Comparison of ENCODE assay signal across 7 cellular contexts in the genomic region with DNA sequence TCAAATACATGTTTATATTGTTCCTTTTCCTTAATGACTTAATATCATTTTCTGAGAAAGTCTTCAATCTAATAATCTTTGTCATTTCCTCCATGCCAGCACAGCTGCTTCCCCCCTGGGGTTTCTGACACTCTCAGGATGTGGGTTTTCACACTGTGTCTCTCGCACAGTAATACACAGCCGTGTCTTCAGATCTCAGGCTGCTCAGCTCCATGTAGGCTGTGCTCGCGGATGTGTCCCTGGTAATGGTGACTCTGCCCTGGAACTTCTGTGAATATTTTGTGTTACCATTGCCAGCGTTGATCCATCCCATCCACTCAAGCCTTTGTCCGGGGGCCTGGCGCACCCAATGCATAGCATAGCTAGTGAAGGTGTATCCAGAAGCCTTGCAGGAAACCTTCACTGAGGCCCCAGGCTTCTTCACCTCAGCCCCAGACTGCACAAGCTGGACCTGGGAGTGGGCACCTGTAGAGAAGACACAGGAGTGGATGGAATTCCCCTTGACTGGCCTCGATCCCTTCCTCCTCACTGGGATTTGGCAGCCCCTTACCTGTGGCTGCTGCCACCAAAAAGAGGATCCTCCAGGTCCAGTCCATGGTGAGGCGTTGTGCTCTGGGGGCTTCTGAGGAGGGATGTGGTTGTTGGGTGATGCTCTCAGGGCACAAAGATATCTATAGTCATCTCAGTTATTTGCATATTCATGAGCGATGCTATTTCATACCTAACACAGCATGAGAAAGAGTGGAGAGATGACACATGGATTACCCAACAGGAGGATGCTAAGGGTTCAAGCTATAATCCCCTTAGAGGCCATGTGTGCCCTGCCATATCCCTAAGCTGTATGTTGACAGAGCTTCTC.
DNase-seq lines count a peak whose midpoint lies in the region; ATAC-seq, FAIRE-seq and TF ChIP-seq lines count a peak whose summit lies in the region.
"Not testable (repeated sequence)": the region's sequence is repeated elsewhere in the genome, so short reads cannot be mapped to it uniquely, and the experiment has no call there.

No MANE protein-coding gene starts in this region.

- peak overlapping the region; percentile 78 for H3K4me3 Mint-ChIP-seq in T-helper 1 cell treated with Interleukin-12 subunit alpha and Interleukin-12 subunit beta and Interleukin-4 antibody, amounts not matched to agents 30 μg/mL and 1 μg/mL, for 36 hours
- H3K4me3 Mint-ChIP-seq in activated T-helper 1 cell treated with anti-CD3 and anti-CD28 coated beads, Interleukin-12 subunit alpha, Interleukin-12 subunit beta, Interleukin-2, Interleukin-4 antibody, amounts not matched to agents 30 ng/mL and 10 ng/mL and 1 ng/mL, durations not matched to agents 14 hours and 24 hours and 36 hours = peak overlapping the region; percentile 87

- not testable (repeated sequence) for H3K27me3 ChIP-seq in K562 (ENCODE audit: control insufficient read depth in 2 of 2, insufficient read depth in 2 of 2, low read length in 2 of 2)

- peak overlapping the region; percentile 95 for H3K27ac Mint-ChIP-seq in T-helper 1 cell treated with Interleukin-12 subunit alpha and Interleukin-12 subunit beta and Interleukin-4 antibody, amounts not matched to agents 30 μg/mL and 1 μg/mL, for 36 hours
- H3K27ac Mint-ChIP-seq in activated T-helper 1 cell treated with anti-CD3 and anti-CD28 coated beads, Interleukin-12 subunit alpha, Interleukin-12 subunit beta, Interleukin-2, Interleukin-4 antibody, amounts not matched to agents 30 ng/mL and 10 ng/mL and 1 ng/mL, durations not matched to agents 14 hours and 24 hours and 36 hours = peak overlapping the region; percentile 97

- H3K4me1 Mint-ChIP-seq in T-helper 1 cell treated with Interleukin-12 subunit alpha and Interleukin-12 subunit beta and Interleukin-4 antibody, amounts not matched to agents 30 μg/mL and 1 μg/mL, for 36 hours (ENCODE audit: low read depth) = peaks cover 39% of the 10 kb centered on the region
- peaks cover 49% of the 10 kb centered on the region for H3K4me1 Mint-ChIP-seq in activated T-helper 1 cell treated with anti-CD3 and anti-CD28 coated beads, Interleukin-12 subunit alpha, Interleukin-12 subunit beta, Interleukin-2, Interleukin-4 antibody, amounts not matched to agents 30 ng/mL and 10 ng/mL and 1 ng/mL, durations not matched to agents 14 hours and 24 hours and 36 hours (ENCODE audit: low read depth)

- TF ChIP-seq RAD21 in K562 (CRISPR knock-in tag; conservative IDR thresholded peaks at IDR 0.05 in 1 of 2, IDR thresholded peaks at IDR 0.05 in 1 of 2) = not testable (repeated sequence)

- not testable (repeated sequence) for H3K27me3 Mint-ChIP-seq in T-helper 1 cell treated with Interleukin-12 subunit alpha and Interleukin-12 subunit beta and Interleukin-4 antibody, amounts not matched to agents 30 μg/mL and 1 μg/mL, for 36 hours (ENCODE audit: low read depth); activated T-helper 1 cell treated with anti-CD3 and anti-CD28 coated beads, Interleukin-12 subunit alpha, Interleukin-12 subunit beta, Interleukin-2, Interleukin-4 antibody, amounts not matched to agents 30 ng/mL and 10 ng/mL and 1 ng/mL, durations not matched to agents 14 hours and 24 hours and 36 hours (ENCODE audit: insufficient read depth)

- not testable (repeated sequence) for BruUV-seq in K562 (replicated peaks; lab: Mats Ljungman, UMichigan)

- peak; percentile 50 for ATAC-seq in GM21528 (IDR thresholded peaks at IDR 0.05; ENCODE audit: low FRiP score, unreplicated experiment)
- not testable (repeated sequence) for ATAC-seq in K562

- peak; percentile 26 for FAIRE-seq in K562 (lab: Jason Lieb, UNC)

- H3K9ac ChIP-seq in K562 (ENCODE audit: insufficient read depth in 1 of 2, low read depth in 2 of 2, low read length in 2 of 2) = not testable (repeated sequence)

- intact Hi-C loops in activated T-helper 1 cell treated with anti-CD3 and anti-CD28 coated beads, Interleukin-12 subunit alpha, Interleukin-12 subunit beta, Interleukin-2, Interleukin-4 antibody, amounts not matched to agents 30 ng/mL and 10 ng/mL and 1 ng/mL, durations not matched to agents 14 hours and 24 hours and 36 hours (cut with micrococcal nuclease) = loop anchor here (1.0 to 2.0 kb wide), 2 partner anchors 8 to 34 kb away; no protein-coding TSS in a partner anchor
- intact Hi-C loops in K562 (cut with micrococcal nuclease) = not testable (repeated sequence)

- WGBS in K562 (ENCODE audit: insufficient coverage, low coverage, missing lambda C conversion rate) = 0% methylated on average over 6 of the region's 10 CpGs

- H3K9me3 ChIP-seq in K562 (replicated peaks; ENCODE audit: control insufficient read depth, insufficient read depth, low read depth, low read length) = not testable (repeated sequence)

- not testable (repeated sequence) for H4K20me1 ChIP-seq in K562 (replicated peaks; ENCODE audit: control insufficient read depth, insufficient read depth, low read length)

- in situ Hi-C loops in K562 (cut with MboI) = not testable (repeated sequence)

- H2AFZ ChIP-seq in K562 (ENCODE audit: low read depth, low read length) = not testable (repeated sequence)

- not testable (repeated sequence) for TF ChIP-seq POLR2A in K562 (conservative IDR thresholded peaks at IDR 0.05)

- not testable (repeated sequence) for H3K4me2 ChIP-seq in K562 (ENCODE audit: insufficient read depth, low read length)

- not testable (repeated sequence) for H3K79me2 ChIP-seq in K562 (ENCODE audit: control insufficient read depth, insufficient read depth, low read length)

- not testable (repeated sequence) for TF ChIP-seq EP300 in K562 (IDR thresholded peaks at IDR 0.05; ENCODE audit: low read length)

- not testable (repeated sequence) for H3K27ac ChIP-seq in K562 (ENCODE audit: extremely low read depth, low read depth, low read length)

- not testable (repeated sequence) for TF ChIP-seq CTCF in K562 (IDR thresholded peaks at IDR 0.05 in 2 of 3, conservative IDR thresholded peaks at IDR 0.05 in 1 of 3; ENCODE audit: insufficient read depth in 2 of 3, low read depth in 1 of 3, low read length in 3 of 3)

- H3K36me3 ChIP-seq in K562 (ENCODE audit: control insufficient read depth, insufficient read depth, low read length) = not testable (repeated sequence)

- H3K4me3 ChIP-seq in K562 = not testable (repeated sequence)

- peak; percentile 65 to 67 for DNase-seq in activated CD4-positive, alpha-beta T cell treated with anti-CD3 and anti-CD28 coated beads, Interleukin-2, amount 50 U/mL, for 4 hours
- peak; percentile 72 for DNase-seq in activated T-helper 1 cell treated with anti-CD3 and anti-CD28 coated beads, Interleukin-12 subunit alpha, Interleukin-12 subunit beta, Interleukin-2, Interleukin-4 antibody, amounts not matched to agents 30 ng/mL and 10 ng/mL and 1 ng/mL, durations not matched to agents 14 hours and 24 hours and 36 hours (ENCODE audit: low spot score)
- DNase-seq in K562 (ENCODE audit: extremely low read depth in 1 of 4, low spot score in 3 of 4) = not testable (repeated sequence)
- DNase-seq in stimulated activated CD4-positive, alpha-beta T cell treated with anti-CD3 and anti-CD28 coated beads, Interleukin-12 subunit alpha, Interleukin-12 subunit beta, amount 100 ng/mL, for 24 hours (ENCODE audit: low read depth in 2 of 2) = peak; percentile 64
- DNase-seq in stimulated activated CD8-positive, alpha-beta memory T cell treated with anti-CD3 and anti-CD28 coated beads, Interleukin-15, amount 100 ng/mL, for 48 hours (ENCODE audit: low read depth in 2 of 2) = peak; percentile 60 to 63

- H3K4me1 ChIP-seq in K562 (replicated peaks in 1 of 2; ENCODE audit: control insufficient read depth in 2 of 2, insufficient read depth in 2 of 2, low read length in 2 of 2) = not testable (repeated sequence)

- not testable (repeated sequence) for H3K9me3 Mint-ChIP-seq in T-helper 1 cell treated with Interleukin-12 subunit alpha and Interleukin-12 subunit beta and Interleukin-4 antibody, amounts not matched to agents 30 μg/mL and 1 μg/mL, for 36 hours; activated T-helper 1 cell treated with anti-CD3 and anti-CD28 coated beads, Interleukin-12 subunit alpha, Interleukin-12 subunit beta, Interleukin-2, Interleukin-4 antibody, amounts not matched to agents 30 ng/mL and 10 ng/mL and 1 ng/mL, durations not matched to agents 14 hours and 24 hours and 36 hours

- POLR2A ChIA-PET in K562 (lab: Yijun Ruan, JAX) = not testable (repeated sequence)

- H3K36me3 Mint-ChIP-seq in T-helper 1 cell treated with Interleukin-12 subunit alpha and Interleukin-12 subunit beta and Interleukin-4 antibody, amounts not matched to agents 30 μg/mL and 1 μg/mL, for 36 hours (ENCODE audit: low read depth); activated T-helper 1 cell treated with anti-CD3 and anti-CD28 coated beads, Interleukin-12 subunit alpha, Interleukin-12 subunit beta, Interleukin-2, Interleukin-4 antibody, amounts not matched to agents 30 ng/mL and 10 ng/mL and 1 ng/mL, durations not matched to agents 14 hours and 24 hours and 36 hours (ENCODE audit: low read depth): not testable (repeated sequence)

- H3K9me1 ChIP-seq in K562 (ENCODE audit: control insufficient read depth, insufficient read depth, low read length) = not testable (repeated sequence)

- CTCF ChIA-PET in K562 (lab: Yijun Ruan, JAX; ENCODE audit: low intra/inter-chr PET ratio) = not testable (repeated sequence)
